In the genomic region with DNA sequence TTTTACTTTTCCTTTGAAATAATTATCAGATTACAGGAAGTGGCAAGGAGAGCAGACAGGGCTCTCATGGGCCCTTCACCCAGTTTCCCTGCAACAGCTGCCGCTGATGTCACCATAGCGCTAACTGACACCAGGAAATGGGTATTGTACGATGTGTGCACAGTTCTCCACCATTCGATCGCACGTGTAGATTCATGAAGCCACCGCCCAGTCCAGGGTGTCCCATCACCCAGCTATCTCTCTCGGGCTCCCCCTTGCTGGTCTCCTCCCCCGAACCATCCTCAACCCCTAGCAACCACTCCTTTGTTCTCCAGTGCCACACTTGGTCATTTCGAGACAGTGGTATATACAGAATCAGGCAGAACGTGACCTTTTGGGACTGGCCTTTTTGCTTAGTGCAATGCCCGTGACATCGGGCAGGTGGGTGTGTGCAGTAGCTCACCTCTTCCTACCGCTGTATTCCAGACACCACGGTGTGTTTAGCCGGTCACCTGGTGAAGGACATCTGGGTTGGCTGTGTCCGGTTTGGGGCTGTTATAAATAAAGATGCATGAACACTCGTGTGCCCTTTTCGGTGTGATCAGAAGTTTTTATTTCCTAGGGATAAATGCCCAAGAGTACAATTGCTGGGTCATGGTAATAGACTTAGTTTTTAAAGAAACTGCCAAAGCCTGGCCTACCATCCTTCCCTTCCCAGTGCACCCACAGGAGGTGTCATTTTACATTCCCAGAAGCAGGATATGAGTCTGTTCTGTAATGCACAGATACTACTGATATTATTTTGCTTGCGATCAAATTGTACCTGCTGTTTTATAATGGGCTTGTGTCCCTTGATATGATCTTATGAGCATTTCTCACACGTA, we compare ENCODE assay signal across 11 cellular contexts.
DNase-seq lines count a peak whose midpoint lies in the region; ATAC-seq and TF ChIP-seq lines count a peak whose summit lies in the region.
"Had no signal": no experiment of that assay in that cellular context is flagged by ENCODE, and none has a peak within 500 bp of the region (broad histone marks: within the 10 kb centered on the region; RNA-seq: fewer than 3 reads in every experiment).

No MANE protein-coding gene starts in this region.

- CTCF ChIA-PET in Panc1 (lab: Charles Lee): no interaction called here

- in situ Hi-C loops in Panc1 (cut with HindIII; ENCODE audit: low pct_unique_long_range_greater_than_20kb, low sequenced_read_pairs): no loop called here

- H3K9me3 ChIP-seq in Panc1 (ENCODE audit: control insufficient read depth, insufficient read depth, low read depth, low read length) (no peaks in the 10 kb centered on the region), mucosa of rectum (ENCODE audit: control insufficient read depth in 2 of 2, low read length in 2 of 2) (no peaks in the 10 kb centered on the region), uterus (no peaks in the 10 kb centered on the region)

- H3K36me3 Mint-ChIP-seq in activated T-helper 1 cell treated with anti-CD3 and anti-CD28 coated beads, Interleukin-12 subunit alpha, Interleukin-12 subunit beta, Interleukin-2, Interleukin-4 antibody, amounts not matched to agents 30 ng/mL and 10 ng/mL and 1 ng/mL, durations not matched to agents 14 hours and 24 hours and 36 hours (ENCODE audit: low read depth): no peaks in the 10 kb centered on the region

- BruUV-seq in Panc1 (replicated peaks; lab: Mats Ljungman, UMichigan): no TSS peak

- H3K27me3 ChIP-seq in Panc1 (ENCODE audit: control insufficient read depth, insufficient read depth, low read length) (no peaks in the 10 kb centered on the region), mucosa of rectum (ENCODE audit: control insufficient read depth in 2 of 2, insufficient read depth in 2 of 2, low read length in 2 of 2) (no peaks in the 10 kb centered on the region), uterus (no peaks in the 10 kb centered on the region)
- H3K27me3 ChIP-seq: upper lobe of left lung had no signal

- DNase-seq in COLO668 (lab: John Stamatoyannopoulos, UW; ENCODE audit: unreplicated experiment) (peak; percentile 96), LNCaP clone FGC (ENCODE audit: low read depth) (peak; percentile 71), Panc1 (ENCODE audit: low read depth, low spot score) (no peak), uterus (no peak), putamen (ENCODE audit: low spot score) (no peak)
- DNase-seq in activated T-helper 1 cell treated with anti-CD3 and anti-CD28 coated beads, Interleukin-12 subunit alpha, Interleukin-12 subunit beta, Interleukin-2, Interleukin-4 antibody, amounts not matched to agents 30 ng/mL and 10 ng/mL and 1 ng/mL, durations not matched to agents 14 hours and 24 hours and 36 hours (ENCODE audit: low spot score): no peak
- DNase-seq: activated naive CD8-positive, alpha-beta T cell treated with anti-CD3 and anti-CD28 coated beads, Interleukin-2, amount 50 U/mL, for 24 hours; T-helper 17 cell had no signal

- H3K9ac ChIP-seq in mucosa of rectum (ENCODE audit: low read depth in 1 of 2, low read length in 2 of 2): peak overlapping the region in 1 of 2 donors; percentile 19

- no peak overlapping the region for H3K27ac Mint-ChIP-seq in activated T-helper 1 cell treated with anti-CD3 and anti-CD28 coated beads, Interleukin-12 subunit alpha, Interleukin-12 subunit beta, Interleukin-2, Interleukin-4 antibody, amounts not matched to agents 30 ng/mL and 10 ng/mL and 1 ng/mL, durations not matched to agents 14 hours and 24 hours and 36 hours
- H3K27ac Mint-ChIP-seq: activated naive CD8-positive, alpha-beta T cell treated with anti-CD3 and anti-CD28 coated beads, Interleukin-2, amount 50 U/mL, for 24 hours; T-helper 17 cell had no signal

- no peak overlapping the region for H3K4me3 Mint-ChIP-seq in activated T-helper 1 cell treated with anti-CD3 and anti-CD28 coated beads, Interleukin-12 subunit alpha, Interleukin-12 subunit beta, Interleukin-2, Interleukin-4 antibody, amounts not matched to agents 30 ng/mL and 10 ng/mL and 1 ng/mL, durations not matched to agents 14 hours and 24 hours and 36 hours
- H3K4me3 Mint-ChIP-seq: activated naive CD8-positive, alpha-beta T cell treated with anti-CD3 and anti-CD28 coated beads, Interleukin-2, amount 50 U/mL, for 24 hours; T-helper 17 cell had no signal

- TF ChIP-seq POLR2A in uterus (IDR thresholded peaks at IDR 0.05): no peak

- H3K36me3 ChIP-seq in Panc1 (ENCODE audit: control insufficient read depth, insufficient read depth, low read length) (no peaks in the 10 kb centered on the region), mucosa of rectum (ENCODE audit: control insufficient read depth in 2 of 2, insufficient read depth in 2 of 2, low read length in 2 of 2) (no peaks in the 10 kb centered on the region), uterus (no peaks in the 10 kb centered on the region)
- H3K36me3 ChIP-seq: upper lobe of left lung had no signal

- H3K27ac ChIP-seq in Panc1 (ENCODE audit: low read length) (no peak overlapping the region), mucosa of rectum (ENCODE audit: low read depth in 2 of 2, low read length in 2 of 2) (peak overlapping the region; percentile 28 to 46), uterus (no peak overlapping the region)
- H3K27ac ChIP-seq: upper lobe of left lung had no signal

- peaks cover 6% of the 10 kb centered on the region for H3K4me1 Mint-ChIP-seq in activated T-helper 1 cell treated with anti-CD3 and anti-CD28 coated beads, Interleukin-12 subunit alpha, Interleukin-12 subunit beta, Interleukin-2, Interleukin-4 antibody, amounts not matched to agents 30 ng/mL and 10 ng/mL and 1 ng/mL, durations not matched to agents 14 hours and 24 hours and 36 hours (ENCODE audit: low read depth)
- H3K4me1 Mint-ChIP-seq: activated naive CD8-positive, alpha-beta T cell treated with anti-CD3 and anti-CD28 coated beads, Interleukin-2, amount 50 U/mL, for 24 hours; T-helper 17 cell had no signal

- H3K9me3 Mint-ChIP-seq in activated T-helper 1 cell treated with anti-CD3 and anti-CD28 coated beads, Interleukin-12 subunit alpha, Interleukin-12 subunit beta, Interleukin-2, Interleukin-4 antibody, amounts not matched to agents 30 ng/mL and 10 ng/mL and 1 ng/mL, durations not matched to agents 14 hours and 24 hours and 36 hours: no peaks in the 10 kb centered on the region
- H3K9me3 Mint-ChIP-seq: activated naive CD8-positive, alpha-beta T cell treated with anti-CD3 and anti-CD28 coated beads, Interleukin-2, amount 50 U/mL, for 24 hours had no signal

- POLR2A ChIA-PET in Panc1 (lab: Charles Lee): no interaction called here

- intact Hi-C loops in Panc1 (cut with micrococcal nuclease; ENCODE audit: unreplicated experiment): no loop called here
- intact Hi-C loops in uterus (cut with DNase I; ENCODE audit: low total_unique reads): no loop called here
- intact Hi-C loops in activated T-helper 1 cell treated with anti-CD3 and anti-CD28 coated beads, Interleukin-12 subunit alpha, Interleukin-12 subunit beta, Interleukin-2, Interleukin-4 antibody, amounts not matched to agents 30 ng/mL and 10 ng/mL and 1 ng/mL, durations not matched to agents 14 hours and 24 hours and 36 hours (cut with micrococcal nuclease): no loop called here

- ATAC-seq in Panc1: peak; percentile 47
- ATAC-seq in HG03460 (IDR thresholded peaks at IDR 0.05; ENCODE audit: unreplicated experiment): no peak
- ATAC-seq: activated naive CD8-positive, alpha-beta T cell treated with anti-CD3 and anti-CD28 coated beads, Interleukin-2, amount 50 U/mL, for 24 hours; T-helper 17 cell had no signal

- TF ChIP-seq CTCF in LNCaP clone FGC (IDR thresholded peaks at IDR 0.05; ENCODE audit: control insufficient read depth, extremely low read depth, insufficient read depth): no peak
- TF ChIP-seq CTCF in Panc1 (IDR thresholded peaks at IDR 0.05): no peak
- TF ChIP-seq CTCF in uterus (IDR thresholded peaks at IDR 0.05): no peak

- H3K4me1 ChIP-seq in Panc1 (ENCODE audit: control insufficient read depth, insufficient read depth, low read length) (peaks cover 13% of the 10 kb centered on the region), mucosa of rectum (ENCODE audit: control insufficient read depth in 2 of 2, insufficient read depth in 2 of 2, low read length in 2 of 2) (peaks cover 5 to 7% of the 10 kb centered on the region in 2 donors), uterus (no peaks in the 10 kb centered on the region)

- H3K4me3 ChIP-seq in LNCaP clone FGC (ENCODE audit: low read depth, low read length): no peak overlapping the region
- H3K4me3 ChIP-seq in Panc1 (ENCODE audit: low read depth in 2 of 2, low read length in 2 of 2): no peak overlapping the region
- no peak overlapping the region for H3K4me3 ChIP-seq in mucosa of rectum (ENCODE audit: low read length in 2 of 2)
- H3K4me3 ChIP-seq in uterus: no peak overlapping the region
- H3K4me3 ChIP-seq: upper lobe of left lung had no signal

- H3K27me3 Mint-ChIP-seq in activated T-helper 1 cell treated with anti-CD3 and anti-CD28 coated beads, Interleukin-12 subunit alpha, Interleukin-12 subunit beta, Interleukin-2, Interleukin-4 antibody, amounts not matched to agents 30 ng/mL and 10 ng/mL and 1 ng/mL, durations not matched to agents 14 hours and 24 hours and 36 hours (ENCODE audit: insufficient read depth): no peaks in the 10 kb centered on the region
- H3K27me3 Mint-ChIP-seq: activated naive CD8-positive, alpha-beta T cell treated with anti-CD3 and anti-CD28 coated beads, Interleukin-2, amount 50 U/mL, for 24 hours; T-helper 17 cell had no signal

Comparison
In these comparisons a context has a peak if more than half of its experiments do, and no peak if none do; other contexts are left out.
1. DNase-seq: peak in COLO668 (single experiment) and LNCaP clone FGC (single experiment); none in Panc1 (single experiment), uterus (0 of 2), putamen (single experiment) and activated T-helper 1 cell treated with anti-CD3 and anti-CD28 coated beads, Interleukin-12 subunit alpha, Interleukin-12 subunit beta, Interleukin-2, Interleukin-4 antibody, amounts not matched to agents 30 ng/mL and 10 ng/mL and 1 ng/mL, durations not matched to agents 14 hours and 24 hours and 36 hours (single experiment).
2. H3K27ac ChIP-seq: peak in mucosa of rectum (2 of 2); none in Panc1 (single experiment) and uterus (0 of 2).